ENCODE assay signal across 35 cellular contexts in the genomic region with DNA sequence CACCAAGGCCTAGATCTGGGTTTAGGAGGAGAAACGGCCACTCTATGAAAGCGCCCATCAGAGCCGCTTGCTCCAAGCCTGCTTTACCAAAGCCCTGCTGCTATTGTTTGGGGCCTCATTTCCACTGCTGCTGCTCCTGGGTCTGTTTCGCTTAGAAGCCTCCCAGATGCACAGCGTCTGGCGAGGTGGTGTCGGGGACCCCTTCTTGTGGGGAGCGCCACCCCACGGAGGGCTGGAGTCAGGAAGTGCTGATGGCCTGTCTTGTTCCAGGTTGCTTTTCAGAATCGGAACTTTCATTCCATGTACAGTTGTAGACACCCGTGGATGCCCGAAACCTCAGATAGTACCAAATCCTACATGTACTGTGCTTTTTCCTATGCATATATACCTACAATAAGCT.
"Had no signal": no experiment of that assay in that cellular context is flagged by ENCODE, and none has a peak within 500 bp of the region (broad histone marks: within the 10 kb centered on the region; RNA-seq: fewer than 3 reads in every experiment).

No MANE protein-coding gene starts in this region.

- H3K9me3 Mint-ChIP-seq: activated B cell treated with CpG ODN at 0.5 μM for 24 hours; activated CD4-positive, alpha-beta memory T cell treated with anti-CD3 and anti-CD28 coated beads for 36 hours; activated naive CD4-positive, alpha-beta T cell treated with anti-CD3 and anti-CD28 coated beads for 36 hours; activated naive CD4-positive, alpha-beta T cell treated with anti-CD3 and anti-CD28 coated beads, Interleukin-2, amount 50 U/mL, for 72 hours; activated T-helper 1 cell treated with anti-CD3 and anti-CD28 coated beads, Interleukin-12 subunit alpha, Interleukin-12 subunit beta, Interleukin-2, Interleukin-4 antibody, amounts not matched to agents 30 ng/mL and 10 ng/mL and 1 ng/mL, durations not matched to agents 14 hours and 24 hours and 36 hours had no signal

- H3K36me3 ChIP-seq: adrenal gland, breast epithelium, Peyer's patch had no signal

- H3K4me3 ChIP-seq: adrenal gland, body of pancreas, breast epithelium, Peyer's patch had no signal

- H3K27me3 ChIP-seq: adrenal gland, body of pancreas, breast epithelium, Peyer's patch had no signal

- H3K27me3 Mint-ChIP-seq: activated B cell treated with CpG ODN at 0.5 μM for 24 hours had no signal

- H3K36me3 Mint-ChIP-seq: activated CD4-positive, alpha-beta memory T cell treated with anti-CD3 and anti-CD28 coated beads for 36 hours; activated naive CD4-positive, alpha-beta T cell treated with anti-CD3 and anti-CD28 coated beads, Interleukin-2, amount 50 U/mL, for 72 hours had no signal

- ATAC-seq: body of pancreas, PC-3 had no signal

- H3K9me3 ChIP-seq: adrenal gland, body of pancreas, breast epithelium, Peyer's patch had no signal

- H3K4me1 ChIP-seq: body of pancreas, breast epithelium had no signal

- FAIRE-seq: astrocyte had no signal

- H3K4me1 Mint-ChIP-seq: activated B cell treated with CpG ODN at 0.5 μM for 24 hours had no signal

- DNase-seq: activated B cell treated with CpG ODN at 0.5 μM for 24 hours; activated CD4-positive, alpha-beta memory T cell treated with anti-CD3 and anti-CD28 coated beads for 36 hours; activated CD4-positive, alpha-beta T cell treated with anti-CD3 and anti-CD28 coated beads for 4 hours; activated CD4-positive, alpha-beta T cell treated with anti-CD3 and anti-CD28 coated beads, Interleukin-2, amount 50 U/mL, for 1 hour; activated CD4-positive, CD25-positive, alpha-beta regulatory T cell treated with anti-CD3 and anti-CD28 coated beads, Interleukin-2, amount 50 U/mL, for 72 hours; activated gamma-delta T cell treated with Interleukin-2 at 50 U/mL for 16 hours; activated T-cell treated with anti-CD3 and anti-CD28 coated beads, Interleukin-2, amount 50 U/mL, for 1 hour; adrenal gland; body of pancreas; caudate nucleus; Karpas-422; KBM-7; NCI-H1105; NCI-H1417 treated with DMSO at 0.1 percent for 48 hours; NCI-H187 treated with DMSO at 0.1 percent for 48 hours; NCI-H2081; NCI-H226; NCI-H446 treated with DMSO at 0.1 percent for 48 hours; NCI-H524; NCI-H69; NK-92 treated with Interleukin-12 subunit alpha and Interleukin-12 subunit beta, amount 100 ng/mL, for 24 hours; PC-3; Peyer's patch; RPMI8226; SIG-M5; SW 1271; T-helper 1 cell; T-helper 2 cell; T-helper 9 cell had no signal

- H3K4me3 Mint-ChIP-seq: activated B cell treated with CpG ODN at 0.5 μM for 24 hours; activated CD4-positive, alpha-beta memory T cell treated with anti-CD3 and anti-CD28 coated beads for 36 hours; activated naive CD4-positive, alpha-beta T cell treated with anti-CD3 and anti-CD28 coated beads for 36 hours; activated T-helper 1 cell treated with anti-CD3 and anti-CD28 coated beads, Interleukin-12 subunit alpha, Interleukin-12 subunit beta, Interleukin-2, Interleukin-4 antibody, amounts not matched to agents 30 ng/mL and 10 ng/mL and 1 ng/mL, durations not matched to agents 14 hours and 24 hours and 36 hours had no signal

- H3K27ac Mint-ChIP-seq: activated B cell treated with CpG ODN at 0.5 μM for 24 hours; activated CD4-positive, alpha-beta memory T cell treated with anti-CD3 and anti-CD28 coated beads for 36 hours; activated naive CD4-positive, alpha-beta T cell treated with anti-CD3 and anti-CD28 coated beads for 36 hours; activated T-helper 1 cell treated with anti-CD3 and anti-CD28 coated beads, Interleukin-12 subunit alpha, Interleukin-12 subunit beta, Interleukin-2, Interleukin-4 antibody, amounts not matched to agents 30 ng/mL and 10 ng/mL and 1 ng/mL, durations not matched to agents 14 hours and 24 hours and 36 hours had no signal

- H3K27ac ChIP-seq: body of pancreas, Peyer's patch, VCaP had no signal
